8 cellular contexts compared by ENCODE assay signal in the genomic region with DNA sequence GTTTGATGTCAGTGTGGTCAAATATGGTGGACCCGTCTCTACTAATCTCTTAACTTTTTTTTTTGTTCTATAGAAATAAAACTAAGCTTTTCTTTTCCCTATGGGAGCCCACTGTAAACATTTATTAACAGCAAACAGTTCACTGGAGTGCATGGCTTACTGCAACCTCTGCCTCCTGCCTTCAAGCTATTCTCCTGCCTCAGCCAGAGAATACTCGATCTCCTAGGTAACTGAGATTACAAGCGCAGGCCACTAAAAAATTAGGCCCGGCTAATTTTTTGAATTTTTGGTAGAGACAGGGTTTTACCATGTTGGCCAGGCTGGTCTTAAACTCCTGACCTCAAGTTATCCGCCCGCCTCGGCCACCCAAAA.
DNase-seq lines count a peak whose midpoint lies in the region; ATAC-seq and TF ChIP-seq lines count a peak whose summit lies in the region.
"Not testable (repeated sequence)": the region's sequence is repeated elsewhere in the genome, so short reads cannot be mapped to it uniquely, and the experiment has no call there.

No MANE protein-coding gene starts in this region.

- H3K36me3 Mint-ChIP-seq in CD4-positive, alpha-beta memory T cell, result peaks cover 4 to 15% of the 10 kb centered on the region in 2 donors
- H3K36me3 Mint-ChIP-seq in HFFc6 (ENCODE audit: low read depth); activated T-helper 17 cell treated with anti-CD3 and anti-CD28 coated beads, Interleukin-2, amount 50 U/mL, for 72 hours (ENCODE audit: low read depth); neural crest cell (ENCODE audit: low read depth): not testable (repeated sequence)

- intact Hi-C loops in CD4-positive, alpha-beta memory T cell (cut with micrococcal nuclease), result not testable (repeated sequence)

- TF ChIP-seq CTCF in HFFc6 (IDR thresholded peaks at IDR 0.05); Peyer's patch (IDR thresholded peaks at IDR 0.05); coronary artery (IDR thresholded peaks at IDR 0.05); neural crest cell (conservative IDR thresholded peaks at IDR 0.05): not testable (repeated sequence)

- not testable (repeated sequence) for H3K27me3 Mint-ChIP-seq in CD4-positive, alpha-beta memory T cell; activated T-helper 17 cell treated with anti-CD3 and anti-CD28 coated beads, Interleukin-2, amount 50 U/mL, for 72 hours; neural crest cell (ENCODE audit: low read depth)
- H3K27me3 Mint-ChIP-seq in HFFc6 (ENCODE audit: insufficient read depth), result peaks cover 31% of the 10 kb centered on the region

- H3K9me3 ChIP-seq in CD4-positive, alpha-beta memory T cell (ENCODE audit: control insufficient read depth in 1 of 2, low read length in 2 of 2); Peyer's patch; iPS-18c (ENCODE audit: control insufficient read depth, insufficient read depth, low read length); subcutaneous abdominal adipose tissue (ENCODE audit: control insufficient read depth in 5 of 5, low read length in 5 of 5): not testable (repeated sequence)

- H3K27ac ChIP-seq in CD4-positive, alpha-beta memory T cell (ENCODE audit: low read depth, low read length), result peak overlapping the region; percentile 88
- peak overlapping the region in 2 of 4 donors; percentile 72 to 93 for H3K27ac ChIP-seq in Peyer's patch
- not testable (repeated sequence) for H3K27ac ChIP-seq in coronary artery; subcutaneous abdominal adipose tissue (ENCODE audit: low read depth, low read length)

- not testable (repeated sequence) for H3K9ac ChIP-seq in subcutaneous abdominal adipose tissue (ENCODE audit: low read length in 5 of 5)

- H3K9me3 Mint-ChIP-seq in CD4-positive, alpha-beta memory T cell; HFFc6; activated T-helper 17 cell treated with anti-CD3 and anti-CD28 coated beads, Interleukin-2, amount 50 U/mL, for 72 hours; neural crest cell: not testable (repeated sequence)

- not testable (repeated sequence) for H3K36me3 ChIP-seq in CD4-positive, alpha-beta memory T cell (ENCODE audit: insufficient read depth, low read length); Peyer's patch; subcutaneous abdominal adipose tissue (ENCODE audit: control insufficient read depth in 5 of 5, insufficient read depth in 5 of 5, low read length in 5 of 5)

- H3K27me3 ChIP-seq in CD4-positive, alpha-beta memory T cell (ENCODE audit: insufficient read depth, low read length); Peyer's patch; subcutaneous abdominal adipose tissue (ENCODE audit: control insufficient read depth in 5 of 5, insufficient read depth in 4 of 5, low read length in 5 of 5): not testable (repeated sequence)

- peak in 1 of 5 donors; percentile 12 for DNase-seq in CD4-positive, alpha-beta memory T cell
- not testable (repeated sequence) for DNase-seq in HFFc6; Peyer's patch; coronary artery (ENCODE audit: low spot score); neural crest cell (ENCODE audit: low read depth, low spot score)

- peak overlapping the region in 1 of 2 donors; percentile 65 for H3K4me3 ChIP-seq in CD4-positive, alpha-beta memory T cell (ENCODE audit: low read length in 2 of 2)
- peak overlapping the region; percentile 55 to 84 (median 64) for H3K4me3 ChIP-seq in Peyer's patch
- H3K4me3 ChIP-seq in coronary artery, result peak overlapping the region; percentile 90
- H3K4me3 ChIP-seq in iPS-18c (ENCODE audit: insufficient read depth, low read depth, low read length), result peak overlapping the region; percentile 56; the same call in 1 of the 2 replicates
- H3K4me3 ChIP-seq in subcutaneous abdominal adipose tissue (ENCODE audit: low read depth in 1 of 5, low read length in 5 of 5), result peak overlapping the region; percentile 63 to 77 (median 71)

- peak overlapping the region; percentile 94 to 100 (median 99) for H3K4me3 Mint-ChIP-seq in CD4-positive, alpha-beta memory T cell
- H3K4me3 Mint-ChIP-seq in HFFc6, result peak overlapping the region; percentile 84
- H3K4me3 Mint-ChIP-seq in activated T-helper 17 cell treated with anti-CD3 and anti-CD28 coated beads, Interleukin-2, amount 50 U/mL, for 72 hours, result peak overlapping the region; percentile 83
- H3K4me3 Mint-ChIP-seq in neural crest cell, result peak overlapping the region; percentile 92

- H3K4me1 ChIP-seq in CD4-positive, alpha-beta memory T cell (ENCODE audit: insufficient read depth, low read length), result peaks cover 13% of the 10 kb centered on the region
- not testable (repeated sequence) for H3K4me1 ChIP-seq in Peyer's patch; subcutaneous abdominal adipose tissue (ENCODE audit: control insufficient read depth in 5 of 5, insufficient read depth in 5 of 5, low read length in 5 of 5)

- H3K4me1 Mint-ChIP-seq in CD4-positive, alpha-beta memory T cell, result peaks cover 8 to 45% (median 24%) of the 10 kb centered on the region in 4 donors
- not testable (repeated sequence) for H3K4me1 Mint-ChIP-seq in HFFc6 (ENCODE audit: low read depth); activated T-helper 17 cell treated with anti-CD3 and anti-CD28 coated beads, Interleukin-2, amount 50 U/mL, for 72 hours
- H3K4me1 Mint-ChIP-seq in neural crest cell, result peaks cover 24% of the 10 kb centered on the region

- ATAC-seq in activated T-helper 17 cell treated with anti-CD3 and anti-CD28 coated beads, Interleukin-2, amount 50 U/mL, for 72 hours (replicated peaks), result not testable (repeated sequence)

- H3K27ac Mint-ChIP-seq in CD4-positive, alpha-beta memory T cell, result peak overlapping the region; percentile 93 to 100 (median 100)
- not testable (repeated sequence) for H3K27ac Mint-ChIP-seq in HFFc6
- peak overlapping the region; percentile 91 for H3K27ac Mint-ChIP-seq in activated T-helper 17 cell treated with anti-CD3 and anti-CD28 coated beads, Interleukin-2, amount 50 U/mL, for 72 hours
- H3K27ac Mint-ChIP-seq in neural crest cell (ENCODE audit: unreplicated experiment), result peak overlapping the region; percentile 100

- not testable (repeated sequence) for TF ChIP-seq POLR2A in Peyer's patch (IDR thresholded peaks at IDR 0.05)

- CTCF ChIA-PET in CD4-positive, alpha-beta memory T cell (lab: Charles Lee; ENCODE audit: partially characterized antibody), result interaction anchor here (1.9 kb wide), 1 partner anchor 31 kb away, joined by 8 read pairs; no protein-coding TSS in a partner anchor

- POLR2A ChIA-PET in CD4-positive, alpha-beta memory T cell (lab: Charles Lee; ENCODE audit: partially characterized antibody), result interaction anchor here (0.6 to 2.0 kb wide), 5 partner anchors 11 to 120 kb away, joined by 3 to 21 read pairs (median 4); no protein-coding TSS in a partner anchor
